ENCODE assay signal across 1 cellular context in the genomic region with DNA sequence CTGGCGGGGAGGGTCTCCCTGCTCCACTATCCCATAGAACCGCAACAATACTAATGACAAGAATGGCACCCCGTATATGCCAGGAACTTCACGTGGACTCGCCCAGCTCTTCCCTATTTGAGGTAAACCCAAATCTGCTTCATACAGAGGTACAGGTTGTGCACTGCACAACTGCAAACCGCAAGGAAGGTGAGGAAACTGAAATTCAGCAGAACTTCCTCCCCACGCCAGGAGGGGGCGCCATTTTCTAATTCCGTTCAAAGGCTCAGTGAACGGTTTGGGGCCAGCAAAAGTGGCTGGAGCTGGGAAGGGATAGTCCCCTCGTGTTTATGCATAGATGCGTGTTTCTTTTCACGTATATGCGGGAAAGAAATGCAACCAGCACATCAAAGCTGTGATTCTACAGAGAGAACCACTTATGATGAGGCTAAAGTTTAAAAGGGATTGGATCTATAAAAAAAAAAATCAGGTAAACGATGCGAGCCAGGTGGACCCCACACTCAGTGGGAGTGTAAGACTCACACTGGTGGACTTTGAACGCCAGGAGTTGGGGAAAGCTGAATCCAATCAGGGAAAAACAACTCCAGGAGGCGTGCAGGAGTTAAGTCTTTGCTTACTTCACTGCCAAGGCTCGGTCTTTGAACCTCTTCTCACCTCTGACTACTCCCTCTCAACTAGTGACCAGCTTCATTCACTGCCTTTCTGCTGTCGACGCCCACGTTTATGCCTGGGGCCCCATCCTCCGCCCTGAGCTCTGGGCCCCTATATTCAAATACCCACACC.
A peak's percentile ranks its signal among the peaks of the same experiment; 100 is the strongest.
TF ChIP-seq lines count a peak whose summit lies in the region.

No MANE protein-coding gene starts in this region.

TF ChIP-seq in A549, 52 proteins besides CTCF, POLR2A, EP300 and RAD21 (continued from another document):
- TF ChIP-seq BCL3 (IDR thresholded peaks at IDR 0.05) = no peak
- TF ChIP-seq HEYL (CRISPR knock-in tag; IDR thresholded peaks at IDR 0.05) = no peak
- no peak for TF ChIP-seq CBX8 (IDR thresholded peaks at IDR 0.05)
- TF ChIP-seq JUNB (IDR thresholded peaks at IDR 0.05) = no peak
- TF ChIP-seq RNF2 (IDR thresholded peaks at IDR 0.05; ENCODE audit: borderline replicate concordance, low read depth) = no peak
- no peak for TF ChIP-seq HOXA7 (CRISPR knock-in tag; IDR thresholded peaks at IDR 0.05)
- no peak for TF ChIP-seq ATOH8 (CRISPR knock-in tag; IDR thresholded peaks at IDR 0.05; ENCODE audit: low read depth)
- peak; percentile 37; the same call in 1 of the 2 replicates for TF ChIP-seq RFX5 (IDR thresholded peaks at IDR 0.05)
- peak; percentile 72 for TF ChIP-seq SMC3 (IDR thresholded peaks at IDR 0.05)
